ENCODE assay signal across 1 cellular context in genomic region chr18:21272016-21272582, GRCh38.
TF ChIP-seq lines count a peak whose summit lies in the region.

No MANE protein-coding gene starts in this region.

TF ChIP-seq in neural cell, 6 proteins besides CTCF, POLR2A, EP300 and RAD21 (continued from another document):
- TF ChIP-seq MXI1 (conservative IDR thresholded peaks at IDR 0.05; ENCODE audit: poor library complexity, severe bottlenecking): no peak
- TF ChIP-seq TAF1 (IDR thresholded peaks at IDR 0.05; ENCODE audit: low read depth): no peak
- peak; percentile 56 for TF ChIP-seq REST (IDR thresholded peaks at IDR 0.05; ENCODE audit: borderline replicate concordance)
- peak; percentile 60 for TF ChIP-seq POLR2AphosphoS5 (IDR thresholded peaks at IDR 0.05)
- TF ChIP-seq SMC3 (conservative IDR thresholded peaks at IDR 0.05; ENCODE audit: poor library complexity): no peak
TF ChIP-seq in neural cell: peak in this region for 2.
